In the genomic region with DNA sequence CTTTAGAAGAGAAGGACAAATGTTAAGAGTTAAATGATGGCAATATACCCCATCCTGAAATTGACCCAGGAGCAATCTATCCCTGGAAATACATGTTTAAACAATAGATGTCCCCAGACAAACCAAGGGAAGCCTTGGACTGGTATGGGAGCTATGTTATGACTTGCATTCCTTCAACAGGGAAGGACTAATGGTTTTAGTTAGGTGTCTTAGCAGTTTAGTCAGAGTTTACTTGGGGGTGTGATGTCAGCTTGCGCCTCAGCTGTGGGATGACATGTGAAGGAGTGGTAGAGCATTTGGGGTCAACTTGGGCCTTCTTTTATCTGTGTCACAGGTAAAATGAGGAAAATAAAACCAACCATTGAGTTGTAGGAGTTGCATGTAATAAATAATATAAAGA, we compare ENCODE assay signal across 25 cellular contexts. TPM values are rescaled to one million over a fixed set of nuclear protein-coding genes. Genes with fewer than 3 reads are reported as not detected.
"Had no signal": no experiment of that assay in that cellular context is flagged by ENCODE, and none has a peak within 500 bp of the region (broad histone marks: within the 10 kb centered on the region; RNA-seq: fewer than 3 reads in every experiment).

No MANE protein-coding gene starts in this region.

- H3K9me3 ChIP-seq: MG63, SJSA1 had no signal

- DNase-seq: KBM-7, MG63, NCI-H1092, NCI-H1105 treated with DMSO at 0.1 percent for 48 hours, NCI-H1417 treated with DMSO at 0.1 percent for 48 hours, NCI-H146, NCI-H1694 treated with DMSO at 0.1 percent for 48 hours, NCI-H1930, NCI-H2081, NCI-H2107, NCI-H2227 treated with DMSO at 0.1 percent for 48 hours, NCI-H524, NCI-H526 treated with DMSO at 0.1 percent for 48 hours, NCI-H748 treated with DMSO at 0.1 percent for 48 hours, Right ventricle myocardium superior, RPMI8226, SIG-M5 had no signal

- FAIRE-seq: HTR-8/SVneo, RCC 7860 had no signal

- H3K4me3 ChIP-seq: MG63, SJSA1, SK-N-MC had no signal

- H3K27me3 ChIP-seq: MG63, SJSA1 had no signal

- H3K4me1 ChIP-seq: SJSA1 had no signal

- H3K27ac ChIP-seq: HL-60, SJSA1, SK-N-MC had no signal

RNA-seq across cellular contexts. Expression of gene SPC25, which starts 36.8 kb away (rescaled TPM):
- polyA plus RNA-seq: IgD-negative memory B cell had no signal

RNA-seq across cellular contexts. Expression of gene G6PC2, which starts 47.6 kb away (rescaled TPM):
- total RNA-seq: LHCN-M2, NCI-H460, Right ventricle myocardium superior, SJSA1 had no signal
- polyA plus RNA-seq: IgD-negative memory B cell had no signal

RNA-seq across cellular contexts. Expression of gene NOSTRIN, which starts 51.0 kb away (rescaled TPM):
- total RNA-seq: LHCN-M2, SJSA1 had no signal
- polyA plus RNA-seq: IgD-negative memory B cell had no signal
